Comparison of ENCODE assay signal across 2 cellular contexts in genomic region chr11:33187851-33188722, GRCh38.
TF ChIP-seq lines count a peak whose summit lies in the region.

No MANE protein-coding gene starts in this region.

TF ChIP-seq in H1, 55 proteins besides CTCF, POLR2A, EP300 and RAD21:
- TF ChIP-seq CHD1 (IDR thresholded peaks at IDR 0.05; ENCODE audit: low read depth, low read length) (no peak), USF2 (IDR thresholded peaks at IDR 0.05; ENCODE audit: low read length) (peak; percentile 63; the same call in 1 of the 2 replicates), POU5F1 (IDR thresholded peaks at IDR 0.05; ENCODE audit: low read depth, low read length) (peak; percentile 81; the same call in 1 of the 2 replicates), TCF12 (IDR thresholded peaks at IDR 0.05; ENCODE audit: low read depth, low read length) (0 out of 2 replicates have a peak, but pooled peaks have one; percentile 5)

TF ChIP-seq in HepG2, 621 proteins besides CTCF, POLR2A, EP300 and RAD21:
- TF ChIP-seq ZNF720 (CRISPR knock-in tag; IDR thresholded peaks at IDR 0.05) (no peak), TP53 (CRISPR knock-in tag; conservative IDR thresholded peaks at IDR 0.05) (no peak), ZNF773 (CRISPR knock-in tag; IDR thresholded peaks at IDR 0.05; ENCODE audit: borderline replicate concordance) (no peak), PLRG1 (conservative IDR thresholded peaks at IDR 0.05) (no peak), SSRP1 (CRISPR knock-in tag; IDR thresholded peaks at IDR 0.05) (no peak), MBNL3 (CRISPR knock-in tag; conservative IDR thresholded peaks at IDR 0.05) (no peak), MED8 (CRISPR knock-in tag; IDR thresholded peaks at IDR 0.05; ENCODE audit: insufficient replicate concordance) (no peak), CENPT (CRISPR knock-in tag; IDR thresholded peaks at IDR 0.05; ENCODE audit: low read depth) (no peak), ZNF33B (CRISPR knock-in tag; IDR thresholded peaks at IDR 0.05) (no peak), ZNF704 (CRISPR knock-in tag; IDR thresholded peaks at IDR 0.05; ENCODE audit: borderline replicate concordance) (no peak), NR3C1 (CRISPR knock-in tag; IDR thresholded peaks at IDR 0.05) (no peak), FLYWCH1 (CRISPR knock-in tag; IDR thresholded peaks at IDR 0.05) (no peak)
